Comparison of ENCODE assay signal across 20 cellular contexts in the genomic region with DNA sequence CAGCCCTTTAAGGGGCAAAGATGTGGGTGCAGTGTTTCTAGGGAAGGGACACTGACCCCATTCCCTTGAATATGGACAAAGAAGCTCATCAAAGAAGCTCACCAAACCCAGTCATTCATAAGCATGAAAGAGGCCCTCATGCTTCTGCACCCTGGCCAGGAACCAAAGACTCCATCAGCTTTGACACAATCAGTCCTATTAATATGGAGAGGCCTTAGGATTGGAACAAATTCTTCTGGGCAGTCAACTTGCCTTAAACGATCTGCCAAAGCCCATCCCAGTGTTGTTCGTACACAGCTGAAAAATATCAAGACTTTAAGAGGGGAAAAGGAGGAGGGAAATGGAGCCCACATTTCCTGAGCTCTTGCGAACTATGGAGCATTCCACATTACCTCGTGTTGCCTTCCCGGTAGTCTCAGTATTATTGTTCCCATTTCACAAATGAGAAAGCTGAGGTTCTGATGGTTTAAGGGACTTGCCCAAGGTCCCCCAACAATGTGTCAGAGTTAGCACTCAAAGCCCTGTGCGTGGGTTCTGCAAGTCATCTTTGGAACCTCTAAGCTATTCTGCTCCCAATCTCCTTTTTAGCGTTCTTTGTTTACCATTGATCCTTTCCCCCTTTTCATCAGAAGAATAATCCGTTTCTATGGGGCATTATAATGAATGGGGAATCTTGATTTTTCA.
A peak's percentile ranks its signal among the peaks of the same experiment; 100 is the strongest.
DNase-seq lines count a peak whose midpoint lies in the region; ATAC-seq and TF ChIP-seq lines count a peak whose summit lies in the region.
"Had no signal": no experiment of that assay in that cellular context is flagged by ENCODE, and none has a peak within 500 bp of the region (broad histone marks: within the 10 kb centered on the region; RNA-seq: fewer than 3 reads in every experiment).

No MANE protein-coding gene starts in this region.

- no peak overlapping the region for H3K27ac ChIP-seq in Karpas-422 (ENCODE audit: low read length)
- H3K27ac ChIP-seq: heart left ventricle had no signal

- no peak for TF ChIP-seq CTCF in retinal pigment epithelial cell (conservative IDR thresholded peaks at IDR 0.05; ENCODE audit: low read depth, low read length)

- H3K36me3 Mint-ChIP-seq in activated T-helper 17 cell treated with anti-CD3 and anti-CD28 coated beads, Interleukin-2, amount 50 U/mL, for 72 hours (ENCODE audit: low read depth): no peaks in the 10 kb centered on the region
- H3K36me3 Mint-ChIP-seq: activated naive CD8-positive, alpha-beta T cell had no signal

- H3K27ac Mint-ChIP-seq in activated T-helper 17 cell treated with anti-CD3 and anti-CD28 coated beads, Interleukin-2, amount 50 U/mL, for 72 hours: no peak overlapping the region
- H3K27ac Mint-ChIP-seq: activated naive CD8-positive, alpha-beta T cell; activated T-helper 2 cell treated with anti-CD3 and anti-CD28 coated beads, Interferon-gamma antibody, Interleukin-2, Interleukin-4, amounts not matched to agents 10 μg/mL and 5 μg/mL and 100 μg/mL, durations not matched to agents 14 hours and 24 hours and 36 hours; stimulated activated naive CD8-positive, alpha-beta T cell treated with anti-CD3 and anti-CD28 coated beads, Interleukin-15, Interleukin-2, amounts not matched to agents 100 ng/mL and 50 ng/mL, for 24 hours; T-helper 17 cell had no signal

- H4K20me1 ChIP-seq in Karpas-422 (ENCODE audit: insufficient read depth, low read depth, low read length): no peaks in the 10 kb centered on the region

- H3K9me3 ChIP-seq in Karpas-422 (ENCODE audit: low read length): no peaks in the 10 kb centered on the region
- H3K9me3 ChIP-seq: heart left ventricle, spleen, tibial nerve had no signal

- H3K9ac ChIP-seq in Karpas-422 (ENCODE audit: low read length): no peak overlapping the region

- H3K4me1 ChIP-seq in Karpas-422 (ENCODE audit: low read length): no peaks in the 10 kb centered on the region

- no peaks in the 10 kb centered on the region for H3K9me2 ChIP-seq in Karpas-422 (replicated peaks; ENCODE audit: insufficient read depth, low read length)

- peak; percentile 77 for ATAC-seq in activated T-helper 17 cell treated with anti-CD3 and anti-CD28 coated beads, Interleukin-2, amount 50 U/mL, for 72 hours (replicated peaks)
- ATAC-seq in GM19455 (IDR thresholded peaks at IDR 0.05; ENCODE audit: unreplicated experiment) (no peak), HG03442 (IDR thresholded peaks at IDR 0.05; ENCODE audit: unreplicated experiment) (no peak)
- ATAC-seq: T-helper 17 cell had no signal

- H3K4me3 ChIP-seq in retinal pigment epithelial cell (ENCODE audit: low read length): no peak overlapping the region
- no peak overlapping the region for H3K4me3 ChIP-seq in Karpas-422 (ENCODE audit: low read length)
- H3K4me3 ChIP-seq: heart left ventricle, spleen, tibial nerve had no signal

- H3K36me3 ChIP-seq in Karpas-422 (ENCODE audit: insufficient read depth, low read length): no peaks in the 10 kb centered on the region
- H3K36me3 ChIP-seq: heart left ventricle, spleen, tibial nerve had no signal

- no peaks in the 10 kb centered on the region for H3K27me3 ChIP-seq in Karpas-422 (ENCODE audit: low read length)
- H3K27me3 ChIP-seq: spleen, tibial nerve had no signal

- peaks cover 9% of the 10 kb centered on the region for H3K27me3 Mint-ChIP-seq in activated T-helper 17 cell treated with anti-CD3 and anti-CD28 coated beads, Interleukin-2, amount 50 U/mL, for 72 hours
- H3K27me3 Mint-ChIP-seq: activated naive CD8-positive, alpha-beta T cell; stimulated activated naive CD8-positive, alpha-beta T cell treated with anti-CD3 and anti-CD28 coated beads, Interleukin-15, Interleukin-2, amounts not matched to agents 100 ng/mL and 50 ng/mL, for 24 hours had no signal

- H3K79me2 ChIP-seq in Karpas-422 (ENCODE audit: low read length): no peaks in the 10 kb centered on the region

- H2AFZ ChIP-seq in Karpas-422 (ENCODE audit: low read length): no peak overlapping the region

- no peak overlapping the region for H3K4me2 ChIP-seq in Karpas-422 (ENCODE audit: low read depth, low read length, poor library complexity, severe bottlenecking)

- H3K4me3 Mint-ChIP-seq in activated T-helper 17 cell treated with anti-CD3 and anti-CD28 coated beads, Interleukin-2, amount 50 U/mL, for 72 hours: no peak overlapping the region
- H3K4me3 Mint-ChIP-seq: activated naive CD8-positive, alpha-beta T cell; stimulated activated naive CD8-positive, alpha-beta T cell treated with anti-CD3 and anti-CD28 coated beads, Interleukin-15, Interleukin-2, amounts not matched to agents 100 ng/mL and 50 ng/mL, for 24 hours; T-helper 17 cell had no signal

- DNase-seq in NCI-H1092 treated with DMSO at 0.1 percent for 48 hours (lab: John Stamatoyannopoulos, UW) (peak; percentile 29), hippocampal formation (lab: John Stamatoyannopoulos, UW) (peak; percentile 49 to 70), retinal pigment epithelial cell (ENCODE audit: low read depth) (peak; percentile 61), Karpas-422 (no peak), RPMI8226 (no peak)
- DNase-seq: activated CD4-positive, alpha-beta T cell treated with anti-CD3 and anti-CD28 coated beads for 4 hours; DMS 273 treated with DMSO at 0.1 percent for 48 hours; heart left ventricle; NCI-H187; NCI-H2227 treated with DMSO at 0.1 percent for 48 hours; spleen; stimulated activated CD4-positive, alpha-beta T cell treated with anti-CD3 and anti-CD28 coated beads, Interleukin-4, amount 100 ng/mL, for 24 hours; T-helper 17 cell had no signal

- H3K4me1 Mint-ChIP-seq in activated T-helper 17 cell treated with anti-CD3 and anti-CD28 coated beads, Interleukin-2, amount 50 U/mL, for 72 hours: peaks cover 5% of the 10 kb centered on the region

- no peaks in the 10 kb centered on the region for H3K9me3 Mint-ChIP-seq in activated T-helper 17 cell treated with anti-CD3 and anti-CD28 coated beads, Interleukin-2, amount 50 U/mL, for 72 hours
- H3K9me3 Mint-ChIP-seq: activated T-helper 2 cell treated with anti-CD3 and anti-CD28 coated beads, Interferon-gamma antibody, Interleukin-2, Interleukin-4, amounts not matched to agents 10 μg/mL and 5 μg/mL and 100 μg/mL, durations not matched to agents 14 hours and 24 hours and 36 hours; stimulated activated naive CD8-positive, alpha-beta T cell treated with anti-CD3 and anti-CD28 coated beads, Interleukin-15, Interleukin-2, amounts not matched to agents 100 ng/mL and 50 ng/mL, for 24 hours had no signal

Comparison
In these comparisons a context has a peak if more than half of its experiments do, and no peak if none do; other contexts are left out.
1. DNase-seq: peak in NCI-H1092 treated with DMSO at 0.1 percent for 48 hours (single experiment), hippocampal formation (2 of 2) and retinal pigment epithelial cell (single experiment); none in Karpas-422 (single experiment) and RPMI8226 (single experiment).